Comparison of ENCODE assay signal across 2 cellular contexts in genomic region chr10:118760265-118760664, GRCh38.
TF ChIP-seq lines count a peak whose summit lies in the region.

No MANE protein-coding gene starts in this region.

TF ChIP-seq in GM23338, 12 proteins besides CTCF, POLR2A, EP300 and RAD21 (continued from another document):
- TF ChIP-seq, protein P1, sequence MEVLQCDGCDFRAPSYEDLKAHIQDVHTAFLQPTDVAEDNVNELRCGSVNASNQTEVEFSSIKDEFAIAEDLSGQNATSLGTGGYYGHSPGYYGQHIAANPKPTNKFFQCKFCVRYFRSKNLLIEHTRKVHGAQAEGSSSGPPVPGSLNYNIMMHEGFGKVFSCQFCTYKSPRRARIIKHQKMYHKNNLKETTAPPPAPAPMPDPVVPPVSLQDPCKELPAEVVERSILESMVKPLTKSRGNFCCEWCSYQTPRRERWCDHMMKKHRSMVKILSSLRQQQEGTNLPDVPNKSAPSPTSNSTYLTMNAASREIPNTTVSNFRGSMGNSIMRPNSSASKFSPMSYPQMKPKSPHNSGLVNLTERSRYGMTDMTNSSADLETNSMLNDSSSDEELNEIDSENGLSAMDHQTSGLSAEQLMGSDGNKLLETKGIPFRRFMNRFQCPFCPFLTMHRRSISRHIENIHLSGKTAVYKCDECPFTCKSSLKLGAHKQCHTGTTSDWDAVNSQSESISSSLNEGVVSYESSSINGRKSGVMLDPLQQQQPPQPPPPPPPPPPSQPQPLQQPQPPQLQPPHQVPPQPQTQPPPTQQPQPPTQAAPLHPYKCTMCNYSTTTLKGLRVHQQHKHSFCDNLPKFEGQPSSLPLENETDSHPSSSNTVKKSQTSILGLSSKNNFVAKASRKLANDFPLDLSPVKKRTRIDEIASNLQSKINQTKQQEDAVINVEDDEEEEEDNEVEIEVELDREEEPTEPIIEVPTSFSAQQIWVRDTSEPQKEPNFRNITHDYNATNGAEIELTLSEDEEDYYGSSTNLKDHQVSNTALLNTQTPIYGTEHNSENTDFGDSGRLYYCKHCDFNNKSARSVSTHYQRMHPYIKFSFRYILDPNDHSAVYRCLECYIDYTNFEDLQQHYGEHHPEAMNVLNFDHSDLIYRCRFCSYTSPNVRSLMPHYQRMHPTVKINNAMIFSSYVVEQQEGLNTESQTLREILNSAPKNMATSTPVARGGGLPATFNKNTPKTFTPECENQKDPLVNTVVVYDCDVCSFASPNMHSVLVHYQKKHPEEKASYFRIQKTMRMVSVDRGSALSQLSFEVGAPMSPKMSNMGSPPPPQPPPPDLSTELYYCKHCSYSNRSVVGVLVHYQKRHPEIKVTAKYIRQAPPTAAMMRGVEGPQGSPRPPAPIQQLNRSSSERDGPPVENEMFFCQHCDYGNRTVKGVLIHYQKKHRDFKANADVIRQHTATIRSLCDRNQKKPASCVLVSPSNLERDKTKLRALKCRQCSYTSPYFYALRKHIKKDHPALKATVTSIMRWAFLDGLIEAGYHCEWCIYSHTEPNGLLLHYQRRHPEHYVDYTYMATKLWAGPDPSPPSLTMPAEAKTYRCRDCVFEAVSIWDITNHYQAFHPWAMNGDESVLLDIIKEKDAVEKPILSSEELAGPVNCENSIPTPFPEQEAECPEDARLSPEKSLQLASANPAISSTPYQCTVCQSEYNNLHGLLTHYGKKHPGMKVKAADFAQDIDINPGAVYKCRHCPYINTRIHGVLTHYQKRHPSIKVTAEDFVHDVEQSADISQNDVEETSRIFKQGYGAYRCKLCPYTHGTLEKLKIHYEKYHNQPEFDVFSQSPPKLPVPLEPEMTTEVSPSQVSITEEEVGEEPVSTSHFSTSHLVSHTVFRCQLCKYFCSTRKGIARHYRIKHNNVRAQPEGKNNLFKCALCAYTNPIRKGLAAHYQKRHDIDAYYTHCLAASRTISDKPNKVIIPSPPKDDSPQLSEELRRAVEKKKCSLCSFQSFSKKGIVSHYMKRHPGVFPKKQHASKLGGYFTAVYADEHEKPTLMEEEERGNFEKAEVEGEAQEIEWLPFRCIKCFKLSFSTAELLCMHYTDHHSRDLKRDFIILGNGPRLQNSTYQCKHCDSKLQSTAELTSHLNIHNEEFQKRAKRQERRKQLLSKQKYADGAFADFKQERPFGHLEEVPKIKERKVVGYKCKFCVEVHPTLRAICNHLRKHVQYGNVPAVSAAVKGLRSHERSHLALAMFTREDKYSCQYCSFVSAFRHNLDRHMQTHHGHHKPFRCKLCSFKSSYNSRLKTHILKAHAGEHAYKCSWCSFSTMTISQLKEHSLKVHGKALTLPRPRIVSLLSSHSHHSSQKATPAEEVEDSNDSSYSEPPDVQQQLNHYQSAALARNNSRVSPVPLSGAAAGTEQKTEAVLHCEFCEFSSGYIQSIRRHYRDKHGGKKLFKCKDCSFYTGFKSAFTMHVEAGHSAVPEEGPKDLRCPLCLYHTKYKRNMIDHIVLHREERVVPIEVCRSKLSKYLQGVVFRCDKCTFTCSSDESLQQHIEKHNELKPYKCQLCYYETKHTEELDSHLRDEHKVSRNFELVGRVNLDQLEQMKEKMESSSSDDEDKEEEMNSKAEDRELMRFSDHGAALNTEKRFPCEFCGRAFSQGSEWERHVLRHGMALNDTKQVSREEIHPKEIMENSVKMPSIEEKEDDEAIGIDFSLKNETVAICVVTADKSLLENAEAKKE (CRISPR knock-in tag; IDR thresholded peaks at IDR 0.05): no peak
- TF ChIP-seq STAT1 (IDR thresholded peaks at IDR 0.05; ENCODE audit: unreplicated experiment): no peak
- TF ChIP-seq EZH2phosphoT487 (IDR thresholded peaks at IDR 0.05; ENCODE audit: unreplicated experiment): no peak
- no peak for TF ChIP-seq NANOG (IDR thresholded peaks at IDR 0.05; ENCODE audit: borderline replicate concordance)
- TF ChIP-seq EZH2 (IDR thresholded peaks at IDR 0.05; ENCODE audit: low read depth, unreplicated experiment): no peak
- TF ChIP-seq, protein P2, sequence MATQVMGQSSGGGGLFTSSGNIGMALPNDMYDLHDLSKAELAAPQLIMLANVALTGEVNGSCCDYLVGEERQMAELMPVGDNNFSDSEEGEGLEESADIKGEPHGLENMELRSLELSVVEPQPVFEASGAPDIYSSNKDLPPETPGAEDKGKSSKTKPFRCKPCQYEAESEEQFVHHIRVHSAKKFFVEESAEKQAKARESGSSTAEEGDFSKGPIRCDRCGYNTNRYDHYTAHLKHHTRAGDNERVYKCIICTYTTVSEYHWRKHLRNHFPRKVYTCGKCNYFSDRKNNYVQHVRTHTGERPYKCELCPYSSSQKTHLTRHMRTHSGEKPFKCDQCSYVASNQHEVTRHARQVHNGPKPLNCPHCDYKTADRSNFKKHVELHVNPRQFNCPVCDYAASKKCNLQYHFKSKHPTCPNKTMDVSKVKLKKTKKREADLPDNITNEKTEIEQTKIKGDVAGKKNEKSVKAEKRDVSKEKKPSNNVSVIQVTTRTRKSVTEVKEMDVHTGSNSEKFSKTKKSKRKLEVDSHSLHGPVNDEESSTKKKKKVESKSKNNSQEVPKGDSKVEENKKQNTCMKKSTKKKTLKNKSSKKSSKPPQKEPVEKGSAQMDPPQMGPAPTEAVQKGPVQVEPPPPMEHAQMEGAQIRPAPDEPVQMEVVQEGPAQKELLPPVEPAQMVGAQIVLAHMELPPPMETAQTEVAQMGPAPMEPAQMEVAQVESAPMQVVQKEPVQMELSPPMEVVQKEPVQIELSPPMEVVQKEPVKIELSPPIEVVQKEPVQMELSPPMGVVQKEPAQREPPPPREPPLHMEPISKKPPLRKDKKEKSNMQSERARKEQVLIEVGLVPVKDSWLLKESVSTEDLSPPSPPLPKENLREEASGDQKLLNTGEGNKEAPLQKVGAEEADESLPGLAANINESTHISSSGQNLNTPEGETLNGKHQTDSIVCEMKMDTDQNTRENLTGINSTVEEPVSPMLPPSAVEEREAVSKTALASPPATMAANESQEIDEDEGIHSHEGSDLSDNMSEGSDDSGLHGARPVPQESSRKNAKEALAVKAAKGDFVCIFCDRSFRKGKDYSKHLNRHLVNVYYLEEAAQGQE (IDR thresholded peaks at IDR 0.05; ENCODE audit: unreplicated experiment): no peak
- TF ChIP-seq POLR2AphosphoS5 (IDR thresholded peaks at IDR 0.05; ENCODE audit: low read depth): no peak
- no peak for TF ChIP-seq ETS1 (IDR thresholded peaks at IDR 0.05)
- no peak for TF ChIP-seq CREB1 (CRISPR knock-in tag; IDR thresholded peaks at IDR 0.05; ENCODE audit: low read depth)

TF ChIP-seq in SK-N-SH, 30 proteins besides CTCF, POLR2A, EP300 and RAD21 (continued from another document):
- TF ChIP-seq, protein P2 (IDR thresholded peaks at IDR 0.05; ENCODE audit: low read depth, low read length): no peak
- TF ChIP-seq TCF12 (IDR thresholded peaks at IDR 0.05) (no peak), ELF1 (IDR thresholded peaks at IDR 0.05) (no peak)
